In genomic region chr5:16603295-16603694, GRCh38 we compare ENCODE assay signal across 25 cellular contexts. TPM values are rescaled to one million over a fixed set of nuclear protein-coding genes. Genes with fewer than 3 reads are reported as not detected.
DNase-seq lines count a peak whose midpoint lies in the region; ATAC-seq and TF ChIP-seq lines count a peak whose summit lies in the region.
"Had no signal": no experiment of that assay in that cellular context is flagged by ENCODE, and none has a peak within 500 bp of the region (broad histone marks: within the 10 kb centered on the region; RNA-seq: fewer than 3 reads in every experiment).

No MANE protein-coding gene starts in this region.

- no peak overlapping the region for H3K27ac Mint-ChIP-seq in activated CD8-positive, alpha-beta T cell treated with anti-CD3 and anti-CD28 coated beads for 36 hours
- H3K27ac Mint-ChIP-seq in activated CD8-positive, alpha-beta T cell treated with anti-CD3 and anti-CD28 coated beads, Interleukin-2, amount 10 ng/mL, durations not matched to agents 7 days and 5 days, result no peak overlapping the region
- H3K27ac Mint-ChIP-seq in CD8-positive, alpha-beta T cell, result peak overlapping the region; percentile 67
- H3K27ac Mint-ChIP-seq in nephron progenitor cell, result peak overlapping the region; percentile 87
- no peak overlapping the region for H3K27ac Mint-ChIP-seq in activated T-helper 17 cell treated with anti-CD3 and anti-CD28 coated beads, Interleukin-2, amount 50 U/mL, for 72 hours
- H3K27ac Mint-ChIP-seq: HFFc6 had no signal

- DNase-seq in activated CD8-positive, alpha-beta T cell treated with anti-CD3 and anti-CD28 coated beads for 36 hours, result no peak
- no peak for DNase-seq in activated CD8-positive, alpha-beta T cell treated with anti-CD3 and anti-CD28 coated beads, Interleukin-2, amount 10 ng/mL, durations not matched to agents 7 days and 5 days
- DNase-seq in CD8-positive, alpha-beta T cell, result no peak
- DNase-seq in nephron progenitor cell, result no peak
- no peak for DNase-seq in stimulated activated CD4-positive, alpha-beta T cell treated with anti-CD3 and anti-CD28 coated beads, Interleukin-2, amount 100 ng/mL, for 48 hours
- DNase-seq in activated CD4-positive, alpha-beta T cell treated with anti-CD3 and anti-CD28 coated beads for 48 hours, result no peak
- DNase-seq: 8988T, DMS153, GDM1, HFFc6, Karpas-422, MG63, NCI-H1048, NCI-H1436, NCI-H2029, NCI-H2171 treated with DMSO at 0.1 percent for 48 hours, NCI-H446 treated with DMSO at 0.1 percent for 48 hours, NCI-H69, OCI-M1, SHP77 had no signal

- TF ChIP-seq CTCF in activated CD8-positive, alpha-beta T cell treated with anti-CD3 and anti-CD28 coated beads for 36 hours (IDR thresholded peaks at IDR 0.05), result no peak
- no peak for TF ChIP-seq CTCF in CD8-positive, alpha-beta T cell (IDR thresholded peaks at IDR 0.05)
- no peak for TF ChIP-seq CTCF in nephron progenitor cell (IDR thresholded peaks at IDR 0.05)

- ATAC-seq in activated CD8-positive, alpha-beta T cell treated with anti-CD3 and anti-CD28 coated beads for 36 hours, result peak; percentile 24
- ATAC-seq in activated CD8-positive, alpha-beta T cell treated with anti-CD3 and anti-CD28 coated beads, Interleukin-2, amount 10 ng/mL, durations not matched to agents 7 days and 5 days, result no peak
- no peak for ATAC-seq in CD8-positive, alpha-beta T cell
- ATAC-seq in HG03520 (IDR thresholded peaks at IDR 0.05; ENCODE audit: unreplicated experiment), result peak; percentile 42
- ATAC-seq in activated T-helper 17 cell treated with anti-CD3 and anti-CD28 coated beads, Interleukin-2, amount 50 U/mL, for 72 hours (replicated peaks), result no peak

- no peaks in the 10 kb centered on the region for H3K9me3 ChIP-seq in CD8-positive, alpha-beta T cell (ENCODE audit: low read length)
- H3K9me3 ChIP-seq: MG63 had no signal

- H3K27me3 Mint-ChIP-seq in activated CD8-positive, alpha-beta T cell treated with anti-CD3 and anti-CD28 coated beads for 36 hours, result no peaks in the 10 kb centered on the region
- H3K27me3 Mint-ChIP-seq in activated CD8-positive, alpha-beta T cell treated with anti-CD3 and anti-CD28 coated beads, Interleukin-2, amount 10 ng/mL, durations not matched to agents 7 days and 5 days (ENCODE audit: low read depth), result no peaks in the 10 kb centered on the region
- no peaks in the 10 kb centered on the region for H3K27me3 Mint-ChIP-seq in CD8-positive, alpha-beta T cell (ENCODE audit: low read depth)
- no peaks in the 10 kb centered on the region for H3K27me3 Mint-ChIP-seq in nephron progenitor cell (ENCODE audit: low read depth, poor library complexity)
- H3K27me3 Mint-ChIP-seq in activated T-helper 17 cell treated with anti-CD3 and anti-CD28 coated beads, Interleukin-2, amount 50 U/mL, for 72 hours, result no peaks in the 10 kb centered on the region
- H3K27me3 Mint-ChIP-seq: IgD-negative memory B cell had no signal

- no peak overlapping the region for H3K4me3 Mint-ChIP-seq in activated CD8-positive, alpha-beta T cell treated with anti-CD3 and anti-CD28 coated beads for 36 hours
- no peak overlapping the region for H3K4me3 Mint-ChIP-seq in activated CD8-positive, alpha-beta T cell treated with anti-CD3 and anti-CD28 coated beads, Interleukin-2, amount 10 ng/mL, durations not matched to agents 7 days and 5 days
- H3K4me3 Mint-ChIP-seq in CD8-positive, alpha-beta T cell, result no peak overlapping the region
- no peak overlapping the region for H3K4me3 Mint-ChIP-seq in nephron progenitor cell
- no peak overlapping the region for H3K4me3 Mint-ChIP-seq in activated T-helper 17 cell treated with anti-CD3 and anti-CD28 coated beads, Interleukin-2, amount 50 U/mL, for 72 hours
- H3K4me3 Mint-ChIP-seq: CD14-positive monocyte, HFFc6, IgD-negative memory B cell had no signal

- intact Hi-C loops in activated CD8-positive, alpha-beta T cell treated with anti-CD3 and anti-CD28 coated beads for 36 hours (cut with micrococcal nuclease), result no loop called here
- intact Hi-C loops in CD8-positive, alpha-beta T cell (cut with DNase I, micrococcal nuclease), result no loop called here

- POLR2A ChIA-PET in activated CD8-positive, alpha-beta T cell treated with anti-CD3 and anti-CD28 coated beads for 36 hours (lab: Charles Lee), result interaction anchor here (0.6 kb wide), 1 partner anchor 9 kb away, joined by 3 read pairs; no protein-coding TSS in a partner anchor
- POLR2A ChIA-PET in activated CD8-positive, alpha-beta T cell treated with anti-CD3 and anti-CD28 coated beads, Interleukin-2, amount 10 ng/mL, durations not matched to agents 7 days and 5 days (lab: Charles Lee), result no interaction called here
- POLR2A ChIA-PET in CD8-positive, alpha-beta T cell (lab: Charles Lee), result interaction anchor here (1.0 kb wide), 1 partner anchor 11 kb away, joined by 3 read pairs; no protein-coding TSS in a partner anchor

- H3K36me3 ChIP-seq in CD8-positive, alpha-beta T cell (ENCODE audit: insufficient read depth, low read length), result no peaks in the 10 kb centered on the region
- H3K36me3 ChIP-seq: MG63 had no signal

- CTCF ChIA-PET in activated CD8-positive, alpha-beta T cell treated with anti-CD3 and anti-CD28 coated beads for 36 hours (lab: Charles Lee), result no interaction called here
- CTCF ChIA-PET in activated CD8-positive, alpha-beta T cell treated with anti-CD3 and anti-CD28 coated beads, Interleukin-2, amount 10 ng/mL, durations not matched to agents 7 days and 5 days (lab: Charles Lee), result no interaction called here
- CTCF ChIA-PET in CD8-positive, alpha-beta T cell (lab: Charles Lee), result no interaction called here

- H3K36me3 Mint-ChIP-seq in activated CD8-positive, alpha-beta T cell treated with anti-CD3 and anti-CD28 coated beads for 36 hours (ENCODE audit: low read depth), result peaks cover 47% of the 10 kb centered on the region
- H3K36me3 Mint-ChIP-seq in activated CD8-positive, alpha-beta T cell treated with anti-CD3 and anti-CD28 coated beads, Interleukin-2, amount 10 ng/mL, durations not matched to agents 7 days and 5 days (ENCODE audit: low read depth), result peaks cover 60% of the 10 kb centered on the region
- peaks cover 77% of the 10 kb centered on the region for H3K36me3 Mint-ChIP-seq in CD8-positive, alpha-beta T cell
- no peaks in the 10 kb centered on the region for H3K36me3 Mint-ChIP-seq in nephron progenitor cell (ENCODE audit: low read depth)
- peaks cover 40% of the 10 kb centered on the region for H3K36me3 Mint-ChIP-seq in activated T-helper 17 cell treated with anti-CD3 and anti-CD28 coated beads, Interleukin-2, amount 50 U/mL, for 72 hours (ENCODE audit: low read depth)

- H3K4me1 ChIP-seq in CD8-positive, alpha-beta T cell (ENCODE audit: insufficient read depth, low read length), result peaks cover 3% of the 10 kb centered on the region

- H3K4me3 ChIP-seq in CD8-positive, alpha-beta T cell (ENCODE audit: low read depth, low read length), result no peak overlapping the region
- H3K4me3 ChIP-seq: MG63, SK-N-MC had no signal

- no peak overlapping the region for H3K27ac ChIP-seq in CD8-positive, alpha-beta T cell (ENCODE audit: low read depth, low read length)
- H3K27ac ChIP-seq: SK-N-MC had no signal

- H3K4me1 Mint-ChIP-seq in activated CD8-positive, alpha-beta T cell treated with anti-CD3 and anti-CD28 coated beads for 36 hours (ENCODE audit: low read depth), result peaks cover 65% of the 10 kb centered on the region
- peaks cover 53% of the 10 kb centered on the region for H3K4me1 Mint-ChIP-seq in activated CD8-positive, alpha-beta T cell treated with anti-CD3 and anti-CD28 coated beads, Interleukin-2, amount 10 ng/mL, durations not matched to agents 7 days and 5 days (ENCODE audit: low read depth)
- H3K4me1 Mint-ChIP-seq in CD8-positive, alpha-beta T cell (ENCODE audit: low read depth), result peaks cover 75% of the 10 kb centered on the region
- H3K4me1 Mint-ChIP-seq in nephron progenitor cell, result peaks cover 51% of the 10 kb centered on the region
- peaks cover 20% of the 10 kb centered on the region for H3K4me1 Mint-ChIP-seq in activated T-helper 17 cell treated with anti-CD3 and anti-CD28 coated beads, Interleukin-2, amount 50 U/mL, for 72 hours

- H3K9me3 Mint-ChIP-seq in activated CD8-positive, alpha-beta T cell treated with anti-CD3 and anti-CD28 coated beads for 36 hours, result no peaks in the 10 kb centered on the region
- no peaks in the 10 kb centered on the region for H3K9me3 Mint-ChIP-seq in activated CD8-positive, alpha-beta T cell treated with anti-CD3 and anti-CD28 coated beads, Interleukin-2, amount 10 ng/mL, durations not matched to agents 7 days and 5 days (ENCODE audit: insufficient read depth)
- peaks cover 3% of the 10 kb centered on the region for H3K9me3 Mint-ChIP-seq in CD8-positive, alpha-beta T cell
- peaks cover 10% of the 10 kb centered on the region for H3K9me3 Mint-ChIP-seq in nephron progenitor cell
- H3K9me3 Mint-ChIP-seq in activated T-helper 17 cell treated with anti-CD3 and anti-CD28 coated beads, Interleukin-2, amount 50 U/mL, for 72 hours, result no peaks in the 10 kb centered on the region
- H3K9me3 Mint-ChIP-seq: HFFc6 had no signal

- H3K27me3 ChIP-seq in CD8-positive, alpha-beta T cell (ENCODE audit: insufficient read depth, low read length), result no peaks in the 10 kb centered on the region

RNA-seq across cellular contexts. Expression of gene RETREG1, which starts 13.5 kb away (rescaled TPM):
- total RNA-seq in activated CD8-positive, alpha-beta T cell treated with anti-CD3 and anti-CD28 coated beads for 36 hours, result 10 to 100 TPM; 31.7 to 31.9 TPM
- total RNA-seq in activated CD8-positive, alpha-beta T cell treated with anti-CD3 and anti-CD28 coated beads, Interleukin-2, amount 10 ng/mL, durations not matched to agents 7 days and 5 days, result 10 to 100 TPM; 47.1 to 51.8 TPM
- total RNA-seq in CD8-positive, alpha-beta T cell, result 10 to 100 TPM; 62.2 to 73.9 TPM
- 10 to 100 TPM in 1 of 2 donors, 1 to 10 TPM in 1; 8.4 to 13.5 TPM for total RNA-seq in activated T-helper 17 cell treated with anti-CD3 and anti-CD28 coated beads, Interleukin-2, amount 50 U/mL, for 72 hours

Comparison
In these comparisons a context has a peak if more than half of its experiments do, and no peak if none do; other contexts are left out.
1. ATAC-seq: peak in activated CD8-positive, alpha-beta T cell treated with anti-CD3 and anti-CD28 coated beads for 36 hours (single experiment) and HG03520 (single experiment); none in activated CD8-positive, alpha-beta T cell treated with anti-CD3 and anti-CD28 coated beads, Interleukin-2, amount 10 ng/mL, durations not matched to agents 7 days and 5 days (single experiment), CD8-positive, alpha-beta T cell (single experiment) and activated T-helper 17 cell treated with anti-CD3 and anti-CD28 coated beads, Interleukin-2, amount 50 U/mL, for 72 hours (single experiment).
2. H3K27ac Mint-ChIP-seq: peak in CD8-positive, alpha-beta T cell (single experiment) and nephron progenitor cell (single experiment); none in activated CD8-positive, alpha-beta T cell treated with anti-CD3 and anti-CD28 coated beads for 36 hours (single experiment), activated CD8-positive, alpha-beta T cell treated with anti-CD3 and anti-CD28 coated beads, Interleukin-2, amount 10 ng/mL, durations not matched to agents 7 days and 5 days (single experiment) and activated T-helper 17 cell treated with anti-CD3 and anti-CD28 coated beads, Interleukin-2, amount 50 U/mL, for 72 hours (single experiment).